ENCODE assay signal across 21 cellular contexts in the genomic region with DNA sequence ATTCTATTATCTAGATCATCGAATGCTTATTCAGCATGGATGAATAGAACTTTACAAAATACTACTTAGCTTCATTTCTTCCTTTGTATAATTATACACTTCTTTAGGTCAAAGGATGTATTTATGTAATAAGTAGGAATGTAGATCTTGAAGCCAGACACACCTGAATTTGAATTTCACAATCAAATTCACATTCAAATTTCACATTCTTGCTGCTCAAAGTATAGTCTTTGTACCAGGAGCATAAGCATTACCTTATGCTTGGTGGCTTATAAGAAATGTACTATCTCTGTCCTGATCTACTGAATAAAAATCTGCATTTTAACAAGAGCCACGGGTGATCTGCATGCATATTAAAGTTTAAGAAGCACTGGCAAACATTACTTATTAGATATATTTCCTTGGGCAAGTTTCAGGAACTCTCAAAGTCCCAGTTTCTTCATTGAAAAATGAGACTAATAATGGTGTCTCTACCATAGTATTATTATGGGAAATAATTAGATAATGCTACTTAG.
DNase-seq lines count a peak whose midpoint lies in the region; ATAC-seq, FAIRE-seq and TF ChIP-seq lines count a peak whose summit lies in the region.
"Had no signal": no experiment of that assay in that cellular context is flagged by ENCODE, and none has a peak within 500 bp of the region (broad histone marks: within the 10 kb centered on the region; RNA-seq: fewer than 3 reads in every experiment).

No MANE protein-coding gene starts in this region.

- TF ChIP-seq CTCF in A673 (conservative IDR thresholded peaks at IDR 0.05; ENCODE audit: low read depth, low read length) (no peak), GM23338 (conservative IDR thresholded peaks at IDR 0.05; ENCODE audit: low read depth in 2 of 2) (no peak)

- no peak overlapping the region for H3K4me3 Mint-ChIP-seq in GM23338
- H3K4me3 Mint-ChIP-seq in activated T-cell treated with anti-CD3 and anti-CD28 coated beads, Interleukin-2, amount 50 U/mL, for 72 hours: no peak overlapping the region
- H3K4me3 Mint-ChIP-seq: CD4-positive, alpha-beta memory T cell had no signal

- BruUV-seq in A673 (replicated peaks; lab: Mats Ljungman, UMichigan): no TSS peak

- H3K9me3 ChIP-seq in A673 (ENCODE audit: low read depth, low read length, poor library complexity, severe bottlenecking): no peaks in the 10 kb centered on the region
- H3K9me3 ChIP-seq: Caco-2 had no signal

- no peak overlapping the region; the same call in 1 of the 2 replicates for H3K27ac Mint-ChIP-seq in GM23338
- no peak overlapping the region for H3K27ac Mint-ChIP-seq in activated T-cell treated with anti-CD3 and anti-CD28 coated beads, Interleukin-2, amount 50 U/mL, for 72 hours
- H3K27ac Mint-ChIP-seq: CD4-positive, alpha-beta memory T cell had no signal

- H3K27me3 ChIP-seq in A673 (replicated peaks; ENCODE audit: insufficient read depth, low read depth, low read length, poor library complexity) (no peaks in the 10 kb centered on the region), GM23338 (ENCODE audit: insufficient read depth) (no peaks in the 10 kb centered on the region)

- H3K9me3 Mint-ChIP-seq in GM23338: no peaks in the 10 kb centered on the region
- peaks cover 2 to 3% of the 10 kb centered on the region in 2 donors for H3K9me3 Mint-ChIP-seq in activated T-cell treated with anti-CD3 and anti-CD28 coated beads, Interleukin-2, amount 50 U/mL, for 72 hours

- no peak overlapping the region for H3K4me3 ChIP-seq in A673 (ENCODE audit: low read depth, low read length, poor library complexity, severe bottlenecking)
- no peak overlapping the region for H3K4me3 ChIP-seq in GM23338

- peaks cover 23% of the 10 kb centered on the region for H3K4me1 ChIP-seq in A673 (ENCODE audit: insufficient read depth, low read length, poor library complexity, severe bottlenecking)
- H3K4me1 ChIP-seq in GM23338 (ENCODE audit: insufficient read depth): peaks cover 14% of the 10 kb centered on the region
- H3K4me1 ChIP-seq: Caco-2 had no signal

- POLR2A ChIA-PET in A673 (lab: Charles Lee; ENCODE audit: low non-redundant PET): interaction anchor here (0.6 kb wide), 1 partner anchor 17 kb away, joined by 3 read pairs; no protein-coding TSS in a partner anchor

- H3K9me2 ChIP-seq in GM23338 (ENCODE audit: insufficient read depth): no peaks in the 10 kb centered on the region

- intact Hi-C loops in A673 (cut with micrococcal nuclease; ENCODE audit: unreplicated experiment): no loop called here

- peak; percentile 27 for FAIRE-seq in islet of Langerhans (lab: Jason Lieb, UNC)
- FAIRE-seq: GM12891, GM18507, GM19239, H54 had no signal

- no peak overlapping the region for H3K27ac ChIP-seq in A673 (ENCODE audit: low read depth, low read length, poor library complexity, severe bottlenecking)
- H3K27ac ChIP-seq in GM23338 (ENCODE audit: low read depth): no peak overlapping the region

- H3K36me3 Mint-ChIP-seq in GM23338 (ENCODE audit: low read depth): no peaks in the 10 kb centered on the region; the same call in 2 of the 3 replicates
- no peaks in the 10 kb centered on the region for H3K36me3 Mint-ChIP-seq in activated T-cell treated with anti-CD3 and anti-CD28 coated beads, Interleukin-2, amount 50 U/mL, for 72 hours (ENCODE audit: insufficient read depth in 2 of 2)
- H3K36me3 Mint-ChIP-seq: CD4-positive, alpha-beta memory T cell had no signal

- in situ Hi-C loops in ACHN (cut with HindIII; ENCODE audit: low pct_ligation_motif_present, low pct_unique_long_range_greater_than_20kb, low sequenced_read_pairs): no loop called here

- H3K36me3 ChIP-seq in A673 (ENCODE audit: insufficient read depth, low read length, poor library complexity, severe bottlenecking) (no peaks in the 10 kb centered on the region), GM23338 (ENCODE audit: insufficient read depth) (no peaks in the 10 kb centered on the region)

- 0 out of 2 replicates have a peak overlapping the region, but pooled peaks have one; percentile 5 for H3K4me2 ChIP-seq in GM23338

- no peaks in the 10 kb centered on the region for H3F3A ChIP-seq in GM23338 (replicated peaks; ENCODE audit: low read depth)

- no peaks in the 10 kb centered on the region for H4K20me1 ChIP-seq in GM23338 (replicated peaks; ENCODE audit: insufficient read depth)

- CTCF ChIA-PET in A673 (lab: Charles Lee): no interaction called here

- peaks cover 25% of the 10 kb centered on the region for H3K4me1 Mint-ChIP-seq in GM23338
- no peaks in the 10 kb centered on the region for H3K4me1 Mint-ChIP-seq in activated T-cell treated with anti-CD3 and anti-CD28 coated beads, Interleukin-2, amount 50 U/mL, for 72 hours (ENCODE audit: low read depth)
- H3K4me1 Mint-ChIP-seq: CD4-positive, alpha-beta memory T cell had no signal

- no peak overlapping the region for H2AFZ ChIP-seq in GM23338

- H3K79me2 ChIP-seq in GM23338 (replicated peaks; ENCODE audit: insufficient read depth): no peaks in the 10 kb centered on the region

- DNase-seq in A673 (ENCODE audit: low spot score) (peak; percentile 19), GM23338 (ENCODE audit: low spot score) (no peak), NCI-H526 treated with DMSO at 0.1 percent for 48 hours (lab: John Stamatoyannopoulos, UW) (peak; percentile 94), GM19238 (ENCODE audit: insufficient read length, low spot score) (no peak), ACHN (no peak)
- no peak for DNase-seq in activated T-cell treated with anti-CD3 and anti-CD28 coated beads, Interleukin-2, amount 50 U/mL, for 72 hours
- DNase-seq: C1 segment of cervical spinal cord; Caco-2; CD4-positive, alpha-beta memory T cell; DMS 273 treated with DMSO at 0.1 percent for 48 hours; DMS53; DMS79 treated with DMSO at 0.1 percent for 48 hours; GF-D8; GOT3; HCEC 1CT had no signal

- no peaks in the 10 kb centered on the region for H3K27me3 Mint-ChIP-seq in GM23338 (ENCODE audit: insufficient read depth, low read depth, poor library complexity)
- no peaks in the 10 kb centered on the region for H3K27me3 Mint-ChIP-seq in activated T-cell treated with anti-CD3 and anti-CD28 coated beads, Interleukin-2, amount 50 U/mL, for 72 hours (ENCODE audit: low read depth)
- H3K27me3 Mint-ChIP-seq: CD4-positive, alpha-beta memory T cell had no signal

- ATAC-seq in GM23338: no peak
- ATAC-seq in GM19351 (IDR thresholded peaks at IDR 0.05; ENCODE audit: unreplicated experiment): no peak
- ATAC-seq in activated T-cell treated with anti-CD3 and anti-CD28 coated beads, Interleukin-2, amount 50 U/mL, for 72 hours (replicated peaks in 1 of 2): no peak

TF ChIP-seq in GM23338, 12 proteins besides CTCF, POLR2A, EP300 and RAD21 (continues in another document):
- TF ChIP-seq REST (IDR thresholded peaks at IDR 0.05; ENCODE audit: unreplicated experiment): no peak
- no peak for TF ChIP-seq STAT1 (IDR thresholded peaks at IDR 0.05; ENCODE audit: unreplicated experiment)
- TF ChIP-seq EZH2 (IDR thresholded peaks at IDR 0.05; ENCODE audit: low read depth, unreplicated experiment): no peak

Comparison
In these comparisons a context has a peak if more than half of its experiments do, and no peak if none do; other contexts are left out.
1. DNase-seq: peak in A673 (single experiment) and NCI-H526 treated with DMSO at 0.1 percent for 48 hours (single experiment); none in GM23338 (single experiment), GM19238 (single experiment), activated T-cell treated with anti-CD3 and anti-CD28 coated beads, Interleukin-2, amount 50 U/mL, for 72 hours (0 of 2) and ACHN (single experiment).